In genomic region chr20:63595416-63596127, GRCh38 we compare ENCODE assay signal across 23 cellular contexts. TPM values are rescaled to one million over a fixed set of nuclear protein-coding genes. Genes with fewer than 3 reads are reported as not detected.
"Had no signal": no experiment of that assay in that cellular context is flagged by ENCODE, and none has a peak within 500 bp of the region (broad histone marks: within the 10 kb centered on the region; RNA-seq: fewer than 3 reads in every experiment).

No MANE protein-coding gene starts in this region.

- H3K4me1 ChIP-seq: Peyer's patch had no signal

- H3K9me3 ChIP-seq: Peyer's patch had no signal

- H3K27me3 ChIP-seq: Peyer's patch had no signal

- H3K27ac ChIP-seq: Peyer's patch had no signal

- DNase-seq: activated B cell treated with CpG ODN at 0.5 μM for 24 hours; activated CD4-positive, alpha-beta memory T cell treated with anti-CD3 and anti-CD28 coated beads for 36 hours; activated CD4-positive, alpha-beta T cell treated with anti-CD3 and anti-CD28 coated beads for 1 hour; activated CD4-positive, alpha-beta T cell treated with anti-CD3 and anti-CD28 coated beads, Interleukin-2, amount 10 ng/mL, durations not matched to agents 7 days and 5 days; activated CD8-positive, alpha-beta memory T cell treated with anti-CD3 and anti-CD28 coated beads for 24 hours; activated gamma-delta T cell; activated naive CD4-positive, alpha-beta T cell treated with anti-CD3 and anti-CD28 coated beads, Interleukin-2, amount 10 ng/mL, durations not matched to agents 7 days and 5 days; activated naive CD8-positive, alpha-beta T cell treated with anti-CD3 and anti-CD28 coated beads for 36 hours; activated T-cell treated with anti-CD3 and anti-CD28 coated beads, Interleukin-2, amount 50 U/mL, for 48 hours; Kasumi-1; NCI-H1105 treated with DMSO at 0.1 percent for 48 hours; NCI-H1436 treated with DMSO at 0.1 percent for 48 hours; NCI-H187; NCI-H2081; NCI-H446; NCI-H524; Peyer's patch; SIG-M5; T-helper 17 cell; T-helper 9 cell had no signal

- H3K4me3 ChIP-seq: Peyer's patch had no signal

- ATAC-seq: activated T-helper 17 cell treated with anti-CD3 and anti-CD28 coated beads, Interleukin-2, amount 50 U/mL, for 72 hours; T-helper 17 cell had no signal

RNA-seq across cellular contexts. Expression of gene FNDC11, which starts 41.6 kb away (rescaled TPM):
- total RNA-seq: cardiac septum had no signal

RNA-seq across cellular contexts. Expression of gene SRMS, which starts 48.0 kb away (rescaled TPM):
- total RNA-seq: activated CD4-positive, alpha-beta memory T cell treated with anti-CD3 and anti-CD28 coated beads for 36 hours; activated CD4-positive, alpha-beta T cell treated with anti-CD3 and anti-CD28 coated beads, Interleukin-2, amount 10 ng/mL, durations not matched to agents 7 days and 5 days; activated naive CD8-positive, alpha-beta T cell treated with anti-CD3 and anti-CD28 coated beads for 36 hours; activated T-helper 17 cell treated with anti-CD3 and anti-CD28 coated beads, Interleukin-2, amount 50 U/mL, for 72 hours; cardiac septum; cerebellum; Peyer's patch; T-helper 17 cell had no signal
